Comparison of ENCODE assay signal across 17 cellular contexts in genomic region chr3:100039075-100039474, GRCh38.
"Had no signal": no experiment of that assay in that cellular context is flagged by ENCODE, and none has a peak within 500 bp of the region (broad histone marks: within the 10 kb centered on the region; RNA-seq: fewer than 3 reads in every experiment).

No MANE protein-coding gene starts in this region.

- DNase-seq: activated CD4-positive, alpha-beta T cell treated with anti-CD3 and anti-CD28 coated beads, Interleukin-2, amount 10 ng/mL, durations not matched to agents 7 days and 5 days; activated CD4-positive, CD25-positive, alpha-beta regulatory T cell; activated naive CD8-positive, alpha-beta T cell treated with anti-CD3 and anti-CD28 coated beads for 36 hours; amygdala; central memory CD4-positive, alpha-beta T cell; cortex of kidney; effector CD4-positive, alpha-beta T cell; foreskin keratinocyte; head of caudate nucleus; islet precursor cell; mesenchymal stem cell; natural killer cell; right lobe of liver; stimulated activated CD4-positive, alpha-beta T cell treated with anti-CD3 and anti-CD28 coated beads, Interleukin-1b, Interleukin-23, amount 100 ng/mL, for 48 hours; stimulated activated naive CD8-positive, alpha-beta T cell treated with anti-CD3 and anti-CD28 coated beads, Interleukin-15, amount 100 ng/mL, for 72 hours; SW 1271; testis had no signal

- H3K9me3 ChIP-seq: right lobe of liver, testis had no signal

- H3K27ac ChIP-seq: foreskin keratinocyte, testis had no signal

- H3K36me3 ChIP-seq: right lobe of liver had no signal

- H3K27me3 ChIP-seq: foreskin keratinocyte, right lobe of liver, testis had no signal

- ATAC-seq: foreskin keratinocyte; natural killer cell; right lobe of liver; stimulated activated naive CD8-positive, alpha-beta T cell treated with anti-CD3 and anti-CD28 coated beads, Interleukin-15, amount 100 ng/mL, for 72 hours had no signal

- H3K4me3 ChIP-seq: right lobe of liver, testis had no signal
